In genomic region chr2:8421658-8422499, GRCh38 we compare ENCODE assay signal across 10 cellular contexts.
DNase-seq lines count a peak whose midpoint lies in the region; ATAC-seq, FAIRE-seq and TF ChIP-seq lines count a peak whose summit lies in the region.
"Had no signal": no experiment of that assay in that cellular context is flagged by ENCODE, and none has a peak within 500 bp of the region (broad histone marks: within the 10 kb centered on the region; RNA-seq: fewer than 3 reads in every experiment).

No MANE protein-coding gene starts in this region.

- no peak overlapping the region for H4K5ac ChIP-seq in H1 (ENCODE audit: insufficient read length, low read depth, low read length)

- H3K4me2 ChIP-seq in H1 (ENCODE audit: insufficient read depth in 1 of 2, low read depth in 2 of 2, low read length in 2 of 2) = no peak overlapping the region

- no peak overlapping the region for H3K14ac ChIP-seq in H1 (ENCODE audit: insufficient read length)

- POLR2A ChIA-PET in H1 (lab: Charles Lee; ENCODE audit: partially characterized antibody) = no interaction called here

- no peak overlapping the region; the same call in 1 of the 2 replicates for H4K8ac ChIP-seq in H1 (ENCODE audit: extremely low read depth, insufficient read depth, low read length)

- no peak for FAIRE-seq in H1 (lab: Jason Lieb, UNC)

- H3K4ac ChIP-seq in H1 (replicated peaks; ENCODE audit: insufficient read length, low read depth, low read length) = no peak overlapping the region

- no peak overlapping the region for H4K91ac ChIP-seq in H1 (replicated peaks; ENCODE audit: insufficient read length, low read length)

- H3K79me1 ChIP-seq in H1 (ENCODE audit: low read depth, low read length) = no peaks in the 10 kb centered on the region

- H3K36me3 ChIP-seq in H1 (ENCODE audit: control insufficient read depth in 2 of 4, insufficient read depth in 4 of 4, low read length in 3 of 4) (no peaks in the 10 kb centered on the region), spleen (no peaks in the 10 kb centered on the region), SJCRH30 (no peaks in the 10 kb centered on the region)

- H3K9me3 ChIP-seq in H1 (ENCODE audit: insufficient read depth in 2 of 2, low read depth in 1 of 2, low read length in 1 of 2) (no peaks in the 10 kb centered on the region; a peak in 1 of 4 replicates), spleen (no peaks in the 10 kb centered on the region), SJCRH30 (replicated peaks) (no peaks in the 10 kb centered on the region)

- H2BK120ac ChIP-seq in H1 (replicated peaks; ENCODE audit: low read depth, low read length) = no peak overlapping the region

- H2BK15ac ChIP-seq in H1 (ENCODE audit: low read length) = no peak overlapping the region

- ATAC-seq in GM18511 (IDR thresholded peaks at IDR 0.05; ENCODE audit: unreplicated experiment) (peak; percentile 93), GM21526 (IDR thresholded peaks at IDR 0.05; ENCODE audit: low FRiP score, unreplicated experiment) (peak; percentile 70), HG03342 (IDR thresholded peaks at IDR 0.05; ENCODE audit: unreplicated experiment) (peak; percentile 90)

- H3K18ac ChIP-seq in H1 (ENCODE audit: extremely low read depth, low read length) = no peak overlapping the region

- H3K4me3 ChIP-seq in H1 (ENCODE audit: extremely low read depth in 1 of 4, insufficient read depth in 2 of 4, low read depth in 3 of 4, low read length in 4 of 4) (no peak overlapping the region), spleen (no peak overlapping the region), SJCRH30 (no peak overlapping the region)

- no peaks in the 10 kb centered on the region for H4K20me1 ChIP-seq in H1 (replicated peaks in 1 of 2; ENCODE audit: control insufficient read depth in 1 of 2, insufficient read depth in 2 of 2, low read length in 2 of 2)

- no peak overlapping the region for H3K23ac ChIP-seq in H1 (ENCODE audit: insufficient read length)

- peaks cover 0 to 3% (median 0%) of the 10 kb centered on the region in 4 experiments; a peak in 1 of 7 replicates for H3K4me1 ChIP-seq in H1 (replicated peaks in 1 of 4; ENCODE audit: control insufficient read depth in 3 of 4, insufficient read depth in 4 of 4, low read length in 3 of 4)
- H3K4me1 ChIP-seq in spleen = peaks cover 0 to 13% (median 3%) of the 10 kb centered on the region in 6 donors
- no peaks in the 10 kb centered on the region for H3K4me1 ChIP-seq in SJCRH30

- 88% methylated on average over 11 of the region's 12 CpGs; no CpG with 5 or more reads in 1 of the 2 experiments for WGBS in H1 (ENCODE audit: extremely low coverage in 1 of 2, insufficient coverage in 1 of 2, insufficient read length in 1 of 2, insufficient replicate concordance in 2 of 2, low coverage in 1 of 2, low lambda C conversion rate in 2 of 2, missing lambda C conversion rate in 1 of 2), 2 experiments
- WGBS in spleen, 5 donors = 62 to 81% (median 76%) methylated on average over 9 to 12 of the region's 12 CpGs

- intact Hi-C loops in spleen (cut with DNase I; ENCODE audit: low total_unique reads) = no loop called here

- 0 out of 2 replicates have a peak overlapping the region, but pooled peaks have one; percentile 20 for H2BK12ac ChIP-seq in H1 (ENCODE audit: low read depth, low read length)

- DNase-seq in H1 (ENCODE audit: low read depth in 1 of 2, low spot score in 2 of 2) (no peak), spleen (no peak), erythroblast (lab: John Stamatoyannopoulos, UW) (no peak), H4 (ENCODE audit: low spot score) (no peak), SJCRH30 (no peak)
- DNase-seq: DMS 273 treated with DMSO at 0.1 percent for 48 hours, NCI-H2029 treated with DMSO at 0.1 percent for 48 hours had no signal

- H3K27me3 ChIP-seq in H1 (replicated peaks in 1 of 4; ENCODE audit: control insufficient read depth in 3 of 4, extremely low read depth in 1 of 4, insufficient read depth in 3 of 4, low read length in 3 of 4) (no peaks in the 10 kb centered on the region), spleen (replicated peaks in 1 of 7) (peaks cover 0 to 18% (median 0%) of the 10 kb centered on the region in 7 donors), SJCRH30 (peaks cover 12% of the 10 kb centered on the region; the same call in 1 of the 2 replicates)

- no peak overlapping the region for H2AK5ac ChIP-seq in H1 (ENCODE audit: low read depth, low read length)

- TF ChIP-seq POLR2A in H1 (IDR thresholded peaks at IDR 0.05; ENCODE audit: control extremely low read depth in 1 of 2, low read depth in 2 of 2, low read length in 2 of 2) (no peak), spleen (IDR thresholded peaks at IDR 0.05) (no peak), erythroblast (IDR thresholded peaks at IDR 0.05; ENCODE audit: low read length) (no peak)

- no peak overlapping the region for H3K56ac ChIP-seq in H1 (replicated peaks; ENCODE audit: insufficient read length, low read depth, low read length)

- H2BK5ac ChIP-seq in H1 (ENCODE audit: low read depth, low read length) = no peak overlapping the region

- TF ChIP-seq CTCF in H1 (IDR thresholded peaks at IDR 0.05; ENCODE audit: control extremely low read depth in 1 of 3, insufficient read depth in 1 of 3, low read depth in 1 of 3, low read length in 3 of 3) = no peak
- no peak for TF ChIP-seq CTCF in spleen (IDR thresholded peaks at IDR 0.05 in 8 of 11, conservative IDR thresholded peaks at IDR 0.05 in 3 of 11)

- no peak for TF ChIP-seq RAD21 in H1 (IDR thresholded peaks at IDR 0.05 in 1 of 2, conservative IDR thresholded peaks at IDR 0.05 in 1 of 2; ENCODE audit: low read depth in 2 of 2, low read length in 2 of 2)

- no peaks in the 10 kb centered on the region for H3K79me2 ChIP-seq in H1 (ENCODE audit: control insufficient read depth in 1 of 2, insufficient read depth in 2 of 2, low read length in 2 of 2)

- CTCF ChIA-PET in H1 (lab: Charles Lee; ENCODE audit: partially characterized antibody) = interaction anchor here (0.8 to 1.3 kb wide), 3 partner anchors 12 to 54 kb away, joined by 3 read pairs; no protein-coding TSS in a partner anchor

- H3K27ac ChIP-seq in H1 (ENCODE audit: low read depth, low read length) (no peak overlapping the region), spleen (no peak overlapping the region), SJCRH30 (no peak overlapping the region)

- H3K23me2 ChIP-seq in H1 (ENCODE audit: low read depth, low read length) = no peaks in the 10 kb centered on the region

- H3K9ac ChIP-seq in H1 (replicated peaks in 1 of 4; ENCODE audit: extremely low read depth in 1 of 4, low read depth in 3 of 4, low read length in 3 of 4) = no peak overlapping the region

- no peak for TF ChIP-seq EP300 in H1 (IDR thresholded peaks at IDR 0.05; ENCODE audit: borderline replicate concordance in 1 of 2, low read depth in 2 of 2, low read length in 2 of 2)

- no peak overlapping the region for H2AFZ ChIP-seq in H1 (ENCODE audit: low read length)

- no peak overlapping the region for H2BK20ac ChIP-seq in H1 (ENCODE audit: low read length)

TF ChIP-seq in H1, 55 proteins besides CTCF, POLR2A, EP300 and RAD21:
- no peak for TF ChIP-seq HDAC2 (IDR thresholded peaks at IDR 0.05; ENCODE audit: borderline replicate concordance in 1 of 2, low read depth in 2 of 2, low read length in 2 of 2)
- no peak for TF ChIP-seq CHD1 (IDR thresholded peaks at IDR 0.05; ENCODE audit: low read depth, low read length)
- no peak for TF ChIP-seq SIN3A (conservative IDR thresholded peaks at IDR 0.05 in 1 of 2, IDR thresholded peaks at IDR 0.05 in 1 of 2; ENCODE audit: low read depth in 1 of 2, low read length in 2 of 2)
- TF ChIP-seq SIX5 (IDR thresholded peaks at IDR 0.05; ENCODE audit: low read depth, low read length) = no peak
- TF ChIP-seq ASH2L (IDR thresholded peaks at IDR 0.05; ENCODE audit: low read length) = no peak
- TF ChIP-seq SIRT6 (IDR thresholded peaks at IDR 0.05; ENCODE audit: low read length) = no peak
- TF ChIP-seq TCF12 (IDR thresholded peaks at IDR 0.05; ENCODE audit: low read depth, low read length) = no peak
- no peak for TF ChIP-seq TAF7 (optimal IDR thresholded peaks at IDR 0.05; ENCODE audit: borderline replicate concordance, low read depth, low read length)
- TF ChIP-seq NRF1 (IDR thresholded peaks at IDR 0.05; ENCODE audit: low read depth, low read length) = no peak
- TF ChIP-seq CHD2 (IDR thresholded peaks at IDR 0.05; ENCODE audit: low read length) = no peak
